In the genomic region with DNA sequence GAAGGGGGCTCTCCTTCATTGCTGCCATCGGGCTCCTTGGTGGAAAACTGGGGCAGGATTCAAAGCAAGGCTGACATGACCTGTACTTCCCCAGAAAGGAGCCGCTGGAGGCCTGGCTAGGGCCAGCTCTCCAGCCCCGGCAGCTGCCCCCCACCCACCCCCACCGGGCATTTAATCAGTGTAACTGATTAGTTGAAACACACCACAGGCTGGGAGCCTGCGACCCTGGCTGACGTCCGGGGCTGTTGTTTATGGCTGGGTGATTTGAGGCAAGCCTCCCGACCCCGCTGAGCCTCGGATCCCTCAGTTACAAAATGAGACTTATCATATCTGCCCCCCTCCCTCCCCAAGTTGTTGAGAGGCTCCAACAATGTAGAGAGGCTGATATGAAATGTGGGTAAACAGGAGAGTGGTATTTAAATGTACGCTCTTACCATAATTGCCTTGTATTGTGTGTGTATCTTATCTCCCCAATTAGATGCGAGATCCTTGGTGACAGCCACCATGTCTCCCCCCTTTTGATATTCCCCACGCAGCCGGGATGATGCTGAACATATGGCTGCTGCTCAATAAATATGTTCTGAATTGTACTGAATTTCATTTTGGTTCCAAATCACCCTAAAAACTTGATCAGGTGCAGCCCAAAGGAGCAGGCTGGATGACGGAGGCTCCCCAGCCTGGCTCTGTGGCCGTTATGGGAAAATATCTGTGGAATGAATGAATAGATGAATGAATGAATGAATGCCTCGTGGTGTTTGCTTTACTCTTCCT, we compare ENCODE assay signal across 1 cellular context.
A peak's percentile ranks its signal among the peaks of the same experiment; 100 is the strongest.
TF ChIP-seq lines count a peak whose summit lies in the region.

No MANE protein-coding gene starts in this region.

TF ChIP-seq in K562, 482 proteins besides CTCF, POLR2A, EP300 and RAD21 (continued from another document):
- TF ChIP-seq, protein P1, sequence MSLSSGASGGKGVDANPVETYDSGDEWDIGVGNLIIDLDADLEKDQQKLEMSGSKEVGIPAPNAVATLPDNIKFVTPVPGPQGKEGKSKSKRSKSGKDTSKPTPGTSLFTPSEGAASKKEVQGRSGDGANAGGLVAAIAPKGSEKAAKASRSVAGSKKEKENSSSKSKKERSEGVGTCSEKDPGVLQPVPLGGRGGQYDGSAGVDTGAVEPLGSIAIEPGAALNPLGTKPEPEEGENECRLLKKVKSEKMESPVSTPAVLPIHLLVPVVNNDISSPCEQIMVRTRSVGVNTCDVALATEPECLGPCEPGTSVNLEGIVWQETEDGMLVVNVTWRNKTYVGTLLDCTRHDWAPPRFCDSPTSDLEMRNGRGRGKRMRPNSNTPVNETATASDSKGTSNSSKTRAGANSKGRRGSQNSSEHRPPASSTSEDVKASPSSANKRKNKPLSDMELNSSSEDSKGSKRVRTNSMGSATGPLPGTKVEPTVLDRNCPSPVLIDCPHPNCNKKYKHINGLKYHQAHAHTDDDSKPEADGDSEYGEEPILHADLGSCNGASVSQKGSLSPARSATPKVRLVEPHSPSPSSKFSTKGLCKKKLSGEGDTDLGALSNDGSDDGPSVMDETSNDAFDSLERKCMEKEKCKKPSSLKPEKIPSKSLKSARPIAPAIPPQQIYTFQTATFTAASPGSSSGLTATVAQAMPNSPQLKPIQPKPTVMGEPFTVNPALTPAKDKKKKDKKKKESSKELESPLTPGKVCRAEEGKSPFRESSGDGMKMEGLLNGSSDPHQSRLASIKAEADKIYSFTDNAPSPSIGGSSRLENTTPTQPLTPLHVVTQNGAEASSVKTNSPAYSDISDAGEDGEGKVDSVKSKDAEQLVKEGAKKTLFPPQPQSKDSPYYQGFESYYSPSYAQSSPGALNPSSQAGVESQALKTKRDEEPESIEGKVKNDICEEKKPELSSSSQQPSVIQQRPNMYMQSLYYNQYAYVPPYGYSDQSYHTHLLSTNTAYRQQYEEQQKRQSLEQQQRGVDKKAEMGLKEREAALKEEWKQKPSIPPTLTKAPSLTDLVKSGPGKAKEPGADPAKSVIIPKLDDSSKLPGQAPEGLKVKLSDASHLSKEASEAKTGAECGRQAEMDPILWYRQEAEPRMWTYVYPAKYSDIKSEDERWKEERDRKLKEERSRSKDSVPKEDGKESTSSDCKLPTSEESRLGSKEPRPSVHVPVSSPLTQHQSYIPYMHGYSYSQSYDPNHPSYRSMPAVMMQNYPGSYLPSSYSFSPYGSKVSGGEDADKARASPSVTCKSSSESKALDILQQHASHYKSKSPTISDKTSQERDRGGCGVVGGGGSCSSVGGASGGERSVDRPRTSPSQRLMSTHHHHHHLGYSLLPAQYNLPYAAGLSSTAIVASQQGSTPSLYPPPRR (CRISPR knock-in tag; IDR thresholded peaks at IDR 0.05; ENCODE audit: borderline replicate concordance), result no peak
- peak; percentile 79 for TF ChIP-seq ZNF24 (IDR thresholded peaks at IDR 0.05)
- no peak for TF ChIP-seq TRIM25 (IDR thresholded peaks at IDR 0.05; ENCODE audit: borderline replicate concordance)
